Comparison of ENCODE assay signal across 19 cellular contexts in the genomic region with DNA sequence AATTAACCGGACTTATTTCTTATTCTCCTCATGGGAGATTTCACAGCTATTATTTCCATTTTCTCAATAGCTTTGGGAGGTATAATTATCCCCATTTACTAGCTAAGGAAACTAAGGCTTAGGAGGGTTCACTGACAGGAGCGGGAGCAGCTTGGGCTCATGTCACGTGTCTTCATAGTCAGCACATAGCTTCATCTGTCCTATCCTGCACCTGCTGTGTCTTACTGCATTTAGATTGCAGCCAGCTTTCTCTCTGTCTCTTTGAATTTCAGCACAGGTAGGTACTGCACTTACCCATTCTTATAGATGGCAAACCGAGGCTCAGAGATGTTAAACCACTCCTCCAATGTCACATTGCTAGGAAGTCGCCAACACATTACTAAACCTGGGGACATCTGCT.
DNase-seq lines count a peak whose midpoint lies in the region; ATAC-seq and TF ChIP-seq lines count a peak whose summit lies in the region.
"Had no signal": no experiment of that assay in that cellular context is flagged by ENCODE, and none has a peak within 500 bp of the region (broad histone marks: within the 10 kb centered on the region; RNA-seq: fewer than 3 reads in every experiment).

No MANE protein-coding gene starts in this region.

- H3K4me2 ChIP-seq in SK-N-SH (peak overlapping the region; percentile 60; the same call in 1 of the 2 replicates), neural progenitor cell (no peak overlapping the region), hepatocyte (no peak overlapping the region)

- POLR2A ChIA-PET in SK-N-SH (lab: Yijun Ruan, JAX): no interaction called here

- H3K4me1 ChIP-seq in SK-N-SH (ENCODE audit: control insufficient read depth in 1 of 2, insufficient read depth in 2 of 2, low read depth in 1 of 2, low read length in 1 of 2): peaks cover 28 to 31% of the 10 kb centered on the region in 2 experiments
- peaks cover 45% of the 10 kb centered on the region for H3K4me1 ChIP-seq in neural progenitor cell
- peaks cover 30% of the 10 kb centered on the region for H3K4me1 ChIP-seq in stomach smooth muscle (ENCODE audit: control insufficient read depth, insufficient read depth, low read length)
- H3K4me1 ChIP-seq in hepatocyte (ENCODE audit: insufficient read depth): peaks cover 16% of the 10 kb centered on the region
- H3K4me1 ChIP-seq: Caco-2 had no signal

- no peak overlapping the region for H3K4me3 ChIP-seq in SK-N-SH (ENCODE audit: low read depth in 2 of 2, low read length in 1 of 2)
- H3K4me3 ChIP-seq in neural progenitor cell: no peak overlapping the region
- H3K4me3 ChIP-seq in stomach smooth muscle (ENCODE audit: low read length in 2 of 2): peak overlapping the region in 1 of 2 donors; percentile 29
- H3K4me3 ChIP-seq in hepatocyte: no peak overlapping the region
- H3K4me3 ChIP-seq: BLaER1 treated with 17β-estradiol and CSF1 and Interleukin-3, amounts not matched to agents 10 nM and 100 nM; Peyer's patch; SJCRH30 had no signal

- TF ChIP-seq CTCF in SK-N-SH (IDR thresholded peaks at IDR 0.05) (no peak), neural progenitor cell (IDR thresholded peaks at IDR 0.05) (no peak), hepatocyte (IDR thresholded peaks at IDR 0.05; ENCODE audit: poor library complexity) (no peak)

- no peak for DNase-seq in SK-N-SH
- DNase-seq in neural progenitor cell (ENCODE audit: low spot score): no peak
- no peak for DNase-seq in NCI-H187 treated with DMSO at 0.1 percent for 48 hours (lab: John Stamatoyannopoulos, UW)
- DNase-seq in hepatocyte (ENCODE audit: low spot score): no peak
- DNase-seq: 8988T; Caco-2; CD4-positive, alpha-beta memory T cell; Kasumi-1; NCI-H187; NCI-H226; NCI-H510A treated with DMSO at 0.1 percent for 48 hours; NCI-H82 had no signal

- no peaks in the 10 kb centered on the region for H3K36me3 Mint-ChIP-seq in neural progenitor cell
- H3K36me3 Mint-ChIP-seq: CD4-positive, alpha-beta memory T cell had no signal

- H3K9me3 ChIP-seq in SK-N-SH (no peaks in the 10 kb centered on the region), neural progenitor cell (ENCODE audit: low read depth) (no peaks in the 10 kb centered on the region), stomach smooth muscle (ENCODE audit: control insufficient read depth in 2 of 2, low read length in 2 of 2) (no peaks in the 10 kb centered on the region), hepatocyte (ENCODE audit: low read depth) (no peaks in the 10 kb centered on the region)
- H3K9me3 ChIP-seq: BLaER1 treated with 17β-estradiol and CSF1 and Interleukin-3, amounts not matched to agents 10 nM and 100 nM; Caco-2; Peyer's patch; SJCRH30 had no signal

- H3K36me3 ChIP-seq in SK-N-SH (replicated peaks in 1 of 2; ENCODE audit: control insufficient read depth in 1 of 2, insufficient read depth in 2 of 2, low read length in 1 of 2) (no peaks in the 10 kb centered on the region), neural progenitor cell (no peaks in the 10 kb centered on the region), stomach smooth muscle (ENCODE audit: control insufficient read depth in 2 of 2, insufficient read depth in 2 of 2, low read length in 2 of 2) (no peaks in the 10 kb centered on the region), hepatocyte (replicated peaks; ENCODE audit: insufficient read depth, low read depth) (no peaks in the 10 kb centered on the region)
- H3K36me3 ChIP-seq: BLaER1 treated with 17β-estradiol and CSF1 and Interleukin-3, amounts not matched to agents 10 nM and 100 nM; Peyer's patch; SJCRH30 had no signal

- no peaks in the 10 kb centered on the region for H3K9me3 Mint-ChIP-seq in neural progenitor cell

- H3K27me3 ChIP-seq in SK-N-SH (ENCODE audit: insufficient read depth): no peaks in the 10 kb centered on the region
- H3K27me3 ChIP-seq in neural progenitor cell: no peaks in the 10 kb centered on the region
- H3K27me3 ChIP-seq in stomach smooth muscle (ENCODE audit: control insufficient read depth in 1 of 2, insufficient read depth in 2 of 2, low read length in 2 of 2): no peaks in the 10 kb centered on the region
- H3K27me3 ChIP-seq in hepatocyte: no peaks in the 10 kb centered on the region
- H3K27me3 ChIP-seq: BLaER1 treated with 17β-estradiol and CSF1 and Interleukin-3, amounts not matched to agents 10 nM and 100 nM; Peyer's patch had no signal

- no peak for TF ChIP-seq RAD21 in SK-N-SH (IDR thresholded peaks at IDR 0.05; ENCODE audit: low read length)

- ATAC-seq in SK-N-SH treated with all-trans-retinoic acid at 6 μM for 48 hours (no peak), esophagus mucosa (peak; percentile 35), HG02884 (IDR thresholded peaks at IDR 0.05; ENCODE audit: unreplicated experiment) (no peak)

- H3K9me2 ChIP-seq in SK-N-SH (no peaks in the 10 kb centered on the region), hepatocyte (replicated peaks; ENCODE audit: insufficient read depth) (no peaks in the 10 kb centered on the region)

- no peaks in the 10 kb centered on the region for H3F3A ChIP-seq in SK-N-SH (replicated peaks; ENCODE audit: insufficient read depth)
- peaks cover 32% of the 10 kb centered on the region for H3F3A ChIP-seq in neural progenitor cell (ENCODE audit: low read depth)

- no peak overlapping the region for H3K27ac Mint-ChIP-seq in neural progenitor cell
- H3K27ac Mint-ChIP-seq: CD4-positive, alpha-beta memory T cell had no signal

- CTCF ChIA-PET in SK-N-SH (lab: Yijun Ruan, JAX): interaction anchor here (1.3 to 2.6 kb wide), 4 partner anchors 17 to 25 kb away, joined by 3 to 9 read pairs (median 5); no protein-coding TSS in a partner anchor

- H3K4me1 Mint-ChIP-seq in neural progenitor cell: peaks cover 54% of the 10 kb centered on the region
- H3K4me1 Mint-ChIP-seq: CD4-positive, alpha-beta memory T cell had no signal

- peaks cover 84% of the 10 kb centered on the region for H3K27me3 Mint-ChIP-seq in neural progenitor cell (ENCODE audit: insufficient read depth, low read depth)

- TF ChIP-seq EP300 in SK-N-SH (IDR thresholded peaks at IDR 0.05; ENCODE audit: borderline replicate concordance in 1 of 2, low read depth in 1 of 2, low read length in 1 of 2): no peak

- WGBS in SK-N-SH (ENCODE audit: low lambda C conversion rate): 45% methylated on average over 5 of the region's 5 CpGs
- WGBS in hepatocyte (ENCODE audit: low lambda C conversion rate, missing lambda C conversion rate): 91% methylated on average over 5 of the region's 5 CpGs

- H3K4me3 Mint-ChIP-seq in neural progenitor cell: peak overlapping the region; percentile 50
- H3K4me3 Mint-ChIP-seq: CD4-positive, alpha-beta memory T cell had no signal

- H3K9ac ChIP-seq in SK-N-SH: no peak overlapping the region
- no peak overlapping the region for H3K9ac ChIP-seq in neural progenitor cell
- H3K9ac ChIP-seq in stomach smooth muscle (ENCODE audit: low read length in 2 of 2): no peak overlapping the region
- H3K9ac ChIP-seq: BLaER1 treated with 17β-estradiol and CSF1 and Interleukin-3, amounts not matched to agents 10 nM and 100 nM had no signal

- H2AFZ ChIP-seq in SK-N-SH (ENCODE audit: low read depth) (no peak overlapping the region), neural progenitor cell (replicated peaks) (no peak overlapping the region), hepatocyte (no peak overlapping the region)

- H3K79me2 ChIP-seq in SK-N-SH (ENCODE audit: insufficient read depth): no peaks in the 10 kb centered on the region
- no peaks in the 10 kb centered on the region for H3K79me2 ChIP-seq in neural progenitor cell (ENCODE audit: low read depth)
- H3K79me2 ChIP-seq in hepatocyte: no peaks in the 10 kb centered on the region

- H4K20me1 ChIP-seq in SK-N-SH (ENCODE audit: insufficient read depth): no peaks in the 10 kb centered on the region
- no peaks in the 10 kb centered on the region for H4K20me1 ChIP-seq in neural progenitor cell (ENCODE audit: low read depth)
- H4K20me1 ChIP-seq in hepatocyte (ENCODE audit: insufficient read depth, poor library complexity, severe bottlenecking): no peaks in the 10 kb centered on the region
- H4K20me1 ChIP-seq: BLaER1 treated with 17β-estradiol and CSF1 and Interleukin-3, amounts not matched to agents 10 nM and 100 nM had no signal

- H3K27ac ChIP-seq in SK-N-SH (ENCODE audit: low read depth in 2 of 2, low read length in 1 of 2) (peak overlapping the region; percentile 71 to 81; a peak in 3 of 4 replicates), neural progenitor cell (no peak overlapping the region), stomach smooth muscle (ENCODE audit: low read length) (peak overlapping the region; percentile 49), hepatocyte (no peak overlapping the region)
- H3K27ac ChIP-seq: BLaER1 treated with 17β-estradiol and CSF1 and Interleukin-3, amounts not matched to agents 10 nM and 100 nM; SJCRH30 had no signal

TF ChIP-seq in SK-N-SH, 30 proteins besides CTCF, POLR2A, EP300 and RAD21:
- TF ChIP-seq FOXM1 (IDR thresholded peaks at IDR 0.05; ENCODE audit: low read depth): no peak

TF ChIP-seq in SK-N-SH treated with all-trans-retinoic acid at 6 μM for 48 hours, 23 proteins besides CTCF, POLR2A, EP300 and RAD21:
- TF ChIP-seq TOX (CRISPR knock-in tag; IDR thresholded peaks at IDR 0.05; ENCODE audit: borderline replicate concordance): no peak

Comparison
In these comparisons a context has a peak if more than half of its experiments do, and no peak if none do; other contexts are left out.
1. H3K27ac ChIP-seq: peak in SK-N-SH (2 of 2) and stomach smooth muscle (single experiment); none in neural progenitor cell (single experiment) and hepatocyte (single experiment).